1 cellular context compared by ENCODE assay signal in genomic region chr4:123599061-123599919, GRCh38.
A peak's percentile ranks its signal among the peaks of the same experiment; 100 is the strongest.
TF ChIP-seq lines count a peak whose summit lies in the region.

No MANE protein-coding gene starts in this region.

TF ChIP-seq in HepG2, 621 proteins besides CTCF, POLR2A, EP300 and RAD21 (continued from another document and continues in another):
- TF ChIP-seq UBTF (CRISPR knock-in tag; IDR thresholded peaks at IDR 0.05): no peak
- TF ChIP-seq BATF2 (CRISPR knock-in tag; IDR thresholded peaks at IDR 0.05): no peak
- TF ChIP-seq ZNF296 (CRISPR knock-in tag; conservative IDR thresholded peaks at IDR 0.05): no peak
- TF ChIP-seq STAG1 (CRISPR knock-in tag; IDR thresholded peaks at IDR 0.05): peak; percentile 32
- TF ChIP-seq, protein P1, sequence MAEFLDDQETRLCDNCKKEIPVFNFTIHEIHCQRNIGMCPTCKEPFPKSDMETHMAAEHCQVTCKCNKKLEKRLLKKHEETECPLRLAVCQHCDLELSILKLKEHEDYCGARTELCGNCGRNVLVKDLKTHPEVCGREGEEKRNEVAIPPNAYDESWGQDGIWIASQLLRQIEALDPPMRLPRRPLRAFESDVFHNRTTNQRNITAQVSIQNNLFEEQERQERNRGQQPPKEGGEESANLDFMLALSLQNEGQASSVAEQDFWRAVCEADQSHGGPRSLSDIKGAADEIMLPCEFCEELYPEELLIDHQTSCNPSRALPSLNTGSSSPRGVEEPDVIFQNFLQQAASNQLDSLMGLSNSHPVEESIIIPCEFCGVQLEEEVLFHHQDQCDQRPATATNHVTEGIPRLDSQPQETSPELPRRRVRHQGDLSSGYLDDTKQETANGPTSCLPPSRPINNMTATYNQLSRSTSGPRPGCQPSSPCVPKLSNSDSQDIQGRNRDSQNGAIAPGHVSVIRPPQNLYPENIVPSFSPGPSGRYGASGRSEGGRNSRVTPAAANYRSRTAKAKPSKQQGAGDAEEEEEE (CRISPR knock-in tag; IDR thresholded peaks at IDR 0.05; ENCODE audit: borderline replicate concordance): no peak
- TF ChIP-seq ZBTB34 (CRISPR knock-in tag; IDR thresholded peaks at IDR 0.05): 0 out of 2 replicates have a peak, but pooled peaks have one; percentile 32
- no peak for TF ChIP-seq ELF1 (CRISPR knock-in tag; IDR thresholded peaks at IDR 0.05)
- TF ChIP-seq ZBTB7B (CRISPR knock-in tag; IDR thresholded peaks at IDR 0.05): no peak
- TF ChIP-seq EHMT2 (IDR thresholded peaks at IDR 0.05; ENCODE audit: borderline replicate concordance, low read depth, low read length): no peak; the same call in 1 of the 2 replicates
- TF ChIP-seq ZFP36 (IDR thresholded peaks at IDR 0.05; ENCODE audit: borderline replicate concordance, low read depth, low read length, partially characterized antibody): peak; percentile 94
- TF ChIP-seq RAD51 (IDR thresholded peaks at IDR 0.05; ENCODE audit: borderline replicate concordance): no peak
- no peak for TF ChIP-seq RNF2 (conservative IDR thresholded peaks at IDR 0.05; ENCODE audit: low read depth)
- TF ChIP-seq CENPX (CRISPR knock-in tag; IDR thresholded peaks at IDR 0.05): no peak
- peak; percentile 87; the same call in 1 of the 2 replicates for TF ChIP-seq HMG20A (CRISPR knock-in tag; IDR thresholded peaks at IDR 0.05; ENCODE audit: borderline replicate concordance)
- TF ChIP-seq ZNF777 (CRISPR knock-in tag; IDR thresholded peaks at IDR 0.05): no peak; the same call in 1 of the 2 replicates
- no peak for TF ChIP-seq ZNF234 (CRISPR knock-in tag; conservative IDR thresholded peaks at IDR 0.05)
- no peak for TF ChIP-seq IRX3 (CRISPR knock-in tag; IDR thresholded peaks at IDR 0.05; ENCODE audit: borderline replicate concordance, low read depth)
- no peak for TF ChIP-seq PAWR (CRISPR knock-in tag; IDR thresholded peaks at IDR 0.05; ENCODE audit: borderline replicate concordance)
- TF ChIP-seq KMT2B (CRISPR knock-in tag; IDR thresholded peaks at IDR 0.05): no peak
- TF ChIP-seq SPEN (CRISPR knock-in tag; IDR thresholded peaks at IDR 0.05; ENCODE audit: low read depth): peak; percentile 33; the same call in 1 of the 2 replicates
- TF ChIP-seq NFYB (CRISPR knock-in tag; IDR thresholded peaks at IDR 0.05): no peak
- no peak for TF ChIP-seq ETS1 (CRISPR knock-in tag; IDR thresholded peaks at IDR 0.05)
- TF ChIP-seq ZNF260 (CRISPR knock-in tag; IDR thresholded peaks at IDR 0.05; ENCODE audit: borderline replicate concordance, low read depth): no peak
- no peak for TF ChIP-seq ZNF564 (CRISPR knock-in tag; IDR thresholded peaks at IDR 0.05)
- TF ChIP-seq PAF1 (CRISPR knock-in tag; IDR thresholded peaks at IDR 0.05): no peak
- no peak for TF ChIP-seq SMAD1 (CRISPR knock-in tag; IDR thresholded peaks at IDR 0.05; ENCODE audit: borderline replicate concordance, low read depth)
- TF ChIP-seq THAP11 (CRISPR knock-in tag; IDR thresholded peaks at IDR 0.05): no peak
- TF ChIP-seq SP2 (CRISPR knock-in tag; IDR thresholded peaks at IDR 0.05): no peak
- TF ChIP-seq ATF6 (CRISPR knock-in tag; conservative IDR thresholded peaks at IDR 0.05): no peak
- no peak for TF ChIP-seq ZSCAN20 (CRISPR knock-in tag; IDR thresholded peaks at IDR 0.05; ENCODE audit: borderline replicate concordance)
- TF ChIP-seq, protein P2, sequence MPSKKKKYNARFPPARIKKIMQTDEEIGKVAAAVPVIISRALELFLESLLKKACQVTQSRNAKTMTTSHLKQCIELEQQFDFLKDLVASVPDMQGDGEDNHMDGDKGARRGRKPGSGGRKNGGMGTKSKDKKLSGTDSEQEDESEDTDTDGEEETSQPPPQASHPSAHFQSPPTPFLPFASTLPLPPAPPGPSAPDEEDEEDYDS (CRISPR knock-in tag; IDR thresholded peaks at IDR 0.05): no peak
- no peak for TF ChIP-seq HMGA1 (CRISPR knock-in tag; conservative IDR thresholded peaks at IDR 0.05)
- peak; percentile 68; the same call in 1 of the 2 replicates for TF ChIP-seq HNF4G (IDR thresholded peaks at IDR 0.05; ENCODE audit: borderline replicate concordance, low read depth, low read length)
- TF ChIP-seq HNF4G (CRISPR knock-in tag; IDR thresholded peaks at IDR 0.05; ENCODE audit: borderline replicate concordance, low read depth): no peak
- no peak for TF ChIP-seq SAFB2 (CRISPR knock-in tag; IDR thresholded peaks at IDR 0.05; ENCODE audit: borderline replicate concordance, low read depth)
- peak; percentile 79 for TF ChIP-seq ELF3 (CRISPR knock-in tag; IDR thresholded peaks at IDR 0.05)
- TF ChIP-seq TGIF2 (CRISPR knock-in tag; IDR thresholded peaks at IDR 0.05): no peak
- no peak for TF ChIP-seq ZFX (CRISPR knock-in tag; IDR thresholded peaks at IDR 0.05; ENCODE audit: low read depth)
- TF ChIP-seq DMAP1 (CRISPR knock-in tag; IDR thresholded peaks at IDR 0.05): peak; percentile 24; the same call in 1 of the 2 replicates
- no peak; the same call in 1 of the 2 replicates for TF ChIP-seq ETV6 (CRISPR knock-in tag; conservative IDR thresholded peaks at IDR 0.05)
- no peak for TF ChIP-seq TRIM24 (CRISPR knock-in tag; IDR thresholded peaks at IDR 0.05)
- no peak for TF ChIP-seq ZNF18 (CRISPR knock-in tag; IDR thresholded peaks at IDR 0.05; ENCODE audit: insufficient replicate concordance)
- TF ChIP-seq NRL (CRISPR knock-in tag; IDR thresholded peaks at IDR 0.05; ENCODE audit: borderline replicate concordance): no peak
- TF ChIP-seq MATR3 (CRISPR knock-in tag; IDR thresholded peaks at IDR 0.05): no peak
- TF ChIP-seq ZKSCAN5 (CRISPR knock-in tag; IDR thresholded peaks at IDR 0.05): peak; percentile 90
- TF ChIP-seq, protein P3, sequence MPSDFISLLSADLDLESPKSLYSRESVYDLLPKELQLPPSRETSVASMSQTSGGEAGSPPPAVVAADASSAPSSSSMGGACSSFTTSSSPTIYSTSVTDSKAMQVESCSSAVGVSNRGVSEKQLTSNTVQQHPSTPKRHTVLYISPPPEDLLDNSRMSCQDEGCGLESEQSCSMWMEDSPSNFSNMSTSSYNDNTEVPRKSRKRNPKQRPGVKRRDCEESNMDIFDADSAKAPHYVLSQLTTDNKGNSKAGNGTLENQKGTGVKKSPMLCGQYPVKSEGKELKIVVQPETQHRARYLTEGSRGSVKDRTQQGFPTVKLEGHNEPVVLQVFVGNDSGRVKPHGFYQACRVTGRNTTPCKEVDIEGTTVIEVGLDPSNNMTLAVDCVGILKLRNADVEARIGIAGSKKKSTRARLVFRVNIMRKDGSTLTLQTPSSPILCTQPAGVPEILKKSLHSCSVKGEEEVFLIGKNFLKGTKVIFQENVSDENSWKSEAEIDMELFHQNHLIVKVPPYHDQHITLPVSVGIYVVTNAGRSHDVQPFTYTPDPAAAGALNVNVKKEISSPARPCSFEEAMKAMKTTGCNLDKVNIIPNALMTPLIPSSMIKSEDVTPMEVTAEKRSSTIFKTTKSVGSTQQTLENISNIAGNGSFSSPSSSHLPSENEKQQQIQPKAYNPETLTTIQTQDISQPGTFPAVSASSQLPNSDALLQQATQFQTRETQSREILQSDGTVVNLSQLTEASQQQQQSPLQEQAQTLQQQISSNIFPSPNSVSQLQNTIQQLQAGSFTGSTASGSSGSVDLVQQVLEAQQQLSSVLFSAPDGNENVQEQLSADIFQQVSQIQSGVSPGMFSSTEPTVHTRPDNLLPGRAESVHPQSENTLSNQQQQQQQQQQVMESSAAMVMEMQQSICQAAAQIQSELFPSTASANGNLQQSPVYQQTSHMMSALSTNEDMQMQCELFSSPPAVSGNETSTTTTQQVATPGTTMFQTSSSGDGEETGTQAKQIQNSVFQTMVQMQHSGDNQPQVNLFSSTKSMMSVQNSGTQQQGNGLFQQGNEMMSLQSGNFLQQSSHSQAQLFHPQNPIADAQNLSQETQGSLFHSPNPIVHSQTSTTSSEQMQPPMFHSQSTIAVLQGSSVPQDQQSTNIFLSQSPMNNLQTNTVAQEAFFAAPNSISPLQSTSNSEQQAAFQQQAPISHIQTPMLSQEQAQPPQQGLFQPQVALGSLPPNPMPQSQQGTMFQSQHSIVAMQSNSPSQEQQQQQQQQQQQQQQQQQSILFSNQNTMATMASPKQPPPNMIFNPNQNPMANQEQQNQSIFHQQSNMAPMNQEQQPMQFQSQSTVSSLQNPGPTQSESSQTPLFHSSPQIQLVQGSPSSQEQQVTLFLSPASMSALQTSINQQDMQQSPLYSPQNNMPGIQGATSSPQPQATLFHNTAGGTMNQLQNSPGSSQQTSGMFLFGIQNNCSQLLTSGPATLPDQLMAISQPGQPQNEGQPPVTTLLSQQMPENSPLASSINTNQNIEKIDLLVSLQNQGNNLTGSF (CRISPR knock-in tag; IDR thresholded peaks at IDR 0.05): no peak
- TF ChIP-seq ZSCAN9 (CRISPR knock-in tag; IDR thresholded peaks at IDR 0.05; ENCODE audit: borderline replicate concordance): no peak; the same call in 1 of the 2 replicates
- TF ChIP-seq NR2C2 (CRISPR knock-in tag; IDR thresholded peaks at IDR 0.05; ENCODE audit: borderline replicate concordance): no peak
- no peak for TF ChIP-seq ERF (CRISPR knock-in tag; IDR thresholded peaks at IDR 0.05)
- TF ChIP-seq MYC (CRISPR knock-in tag; IDR thresholded peaks at IDR 0.05; ENCODE audit: borderline replicate concordance): no peak
- TF ChIP-seq, protein P4, sequence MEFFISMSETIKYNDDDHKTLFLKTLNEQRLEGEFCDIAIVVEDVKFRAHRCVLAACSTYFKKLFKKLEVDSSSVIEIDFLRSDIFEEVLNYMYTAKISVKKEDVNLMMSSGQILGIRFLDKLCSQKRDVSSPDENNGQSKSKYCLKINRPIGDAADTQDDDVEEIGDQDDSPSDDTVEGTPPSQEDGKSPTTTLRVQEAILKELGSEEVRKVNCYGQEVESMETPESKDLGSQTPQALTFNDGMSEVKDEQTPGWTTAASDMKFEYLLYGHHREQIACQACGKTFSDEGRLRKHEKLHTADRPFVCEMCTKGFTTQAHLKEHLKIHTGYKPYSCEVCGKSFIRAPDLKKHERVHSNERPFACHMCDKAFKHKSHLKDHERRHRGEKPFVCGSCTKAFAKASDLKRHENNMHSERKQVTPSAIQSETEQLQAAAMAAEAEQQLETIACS (CRISPR knock-in tag; IDR thresholded peaks at IDR 0.05): no peak
- no peak; the same call in 1 of the 2 replicates for TF ChIP-seq ZZZ3 (CRISPR knock-in tag; IDR thresholded peaks at IDR 0.05; ENCODE audit: borderline replicate concordance)
